8 cellular contexts compared by ENCODE assay signal in the genomic region with DNA sequence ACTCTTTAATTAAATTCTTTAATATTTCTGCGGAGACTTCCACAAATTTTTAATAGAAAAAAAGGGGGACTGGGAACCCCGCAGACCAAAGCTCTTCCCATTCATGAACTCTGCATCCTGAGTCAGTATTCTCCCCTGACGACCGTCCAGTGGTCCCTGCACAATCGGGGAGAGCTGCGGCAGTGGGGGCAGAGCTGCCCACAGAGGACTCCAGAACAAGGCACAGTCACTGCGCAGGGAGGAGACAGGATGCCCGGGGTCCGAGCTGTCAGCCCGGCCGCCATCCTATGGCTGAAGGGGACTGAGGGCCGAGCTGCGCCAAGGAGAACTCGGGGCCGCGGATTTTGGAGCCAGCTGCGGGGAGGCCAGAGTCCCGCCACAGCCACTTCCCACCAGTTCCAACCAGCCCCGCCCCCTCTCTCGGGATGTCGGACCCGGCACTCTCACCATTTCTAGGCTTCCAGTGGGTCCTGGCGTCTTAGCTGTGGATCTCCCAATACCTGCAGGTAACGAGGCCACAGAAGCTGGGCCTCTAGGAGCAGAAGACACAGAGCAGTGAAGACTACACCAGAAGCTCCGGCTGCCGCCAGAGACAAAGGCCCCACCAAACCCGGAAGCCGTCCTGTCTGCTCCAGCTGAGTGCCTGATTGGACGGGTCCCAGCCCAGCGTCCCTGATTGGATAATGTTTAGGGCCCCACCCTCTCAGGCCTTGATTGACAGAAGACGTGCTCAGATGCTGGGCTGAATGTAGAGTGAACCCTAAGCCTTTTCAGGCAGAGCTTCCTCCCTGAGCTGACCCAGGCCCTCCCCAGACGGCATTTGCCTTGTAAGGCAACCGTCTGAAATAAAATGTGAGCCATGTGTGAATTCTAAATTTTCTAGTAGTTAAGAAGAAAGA. TPM values are rescaled to one million over a fixed set of nuclear protein-coding genes. Genes with fewer than 3 reads are reported as not detected.
DNase-seq lines count a peak whose midpoint lies in the region; FAIRE-seq and TF ChIP-seq lines count a peak whose summit lies in the region.

A gene with protein sequence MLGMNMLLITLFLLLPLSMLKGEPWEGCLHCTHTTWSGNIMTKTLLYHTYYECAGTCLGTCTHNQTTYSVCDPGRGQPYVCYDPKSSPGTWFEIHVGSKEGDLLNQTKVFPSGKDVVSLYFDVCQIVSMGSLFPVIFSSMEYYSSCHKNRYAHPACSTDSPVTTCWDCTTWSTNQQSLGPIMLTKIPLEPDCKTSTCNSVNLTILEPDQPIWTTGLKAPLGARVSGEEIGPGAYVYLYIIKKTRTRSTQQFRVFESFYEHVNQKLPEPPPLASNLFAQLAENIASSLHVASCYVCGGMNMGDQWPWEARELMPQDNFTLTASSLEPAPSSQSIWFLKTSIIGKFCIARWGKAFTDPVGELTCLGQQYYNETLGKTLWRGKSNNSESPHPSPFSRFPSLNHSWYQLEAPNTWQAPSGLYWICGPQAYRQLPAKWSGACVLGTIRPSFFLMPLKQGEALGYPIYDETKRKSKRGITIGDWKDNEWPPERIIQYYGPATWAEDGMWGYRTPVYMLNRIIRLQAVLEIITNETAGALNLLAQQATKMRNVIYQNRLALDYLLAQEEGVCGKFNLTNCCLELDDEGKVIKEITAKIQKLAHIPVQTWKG (minus strand): TSS at position 594 of the 899 bp plus-strand sequence. CDS start 13,661 bp downstream, outside the sequence.

- H3K36me3 Mint-ChIP-seq in neural crest cell (ENCODE audit: low read depth): peaks cover 35% of the 10 kb centered on the region

- H3K4me1 ChIP-seq in Loucy (ENCODE audit: insufficient read depth, low read length, poor library complexity, severe bottlenecking) (peaks cover 33% of the 10 kb centered on the region), stomach smooth muscle (ENCODE audit: control insufficient read depth, insufficient read depth, low read length) (peaks cover 17% of the 10 kb centered on the region)

- peak within 1 kb of the TSS; percentile 99 for H3K27ac Mint-ChIP-seq in neural crest cell (ENCODE audit: unreplicated experiment)

- peaks cover 51% of the 10 kb centered on the region for H3K79me2 ChIP-seq in Loucy (ENCODE audit: insufficient read depth, low read length)

- H3F3A ChIP-seq in Loucy (ENCODE audit: low read depth): no peaks in the 10 kb centered on the region

- H3K4me3 ChIP-seq in Loucy (ENCODE audit: low read length, poor library complexity, severe bottlenecking) (peak within 1 kb of the TSS; percentile 87), foreskin fibroblast (ENCODE audit: low read depth in 1 of 2, low read length in 2 of 2) (peak within 1 kb of the TSS; percentile 74 to 88), stomach smooth muscle (ENCODE audit: low read length in 2 of 2) (peak within 1 kb of the TSS; percentile 91)

- TF ChIP-seq POLR2A in H54 (IDR thresholded peaks at IDR 0.05; ENCODE audit: low read depth, low read length): peak; percentile 84

- peaks cover 36% of the 10 kb centered on the region for H4K20me1 ChIP-seq in Loucy (ENCODE audit: insufficient read depth, low read length, poor library complexity, severe bottlenecking)

- H3K36me3 ChIP-seq in Loucy (ENCODE audit: insufficient read depth, low read length) (peaks cover 5% of the 10 kb centered on the region; the same call in 1 of the 2 replicates), stomach smooth muscle (ENCODE audit: control insufficient read depth in 2 of 2, insufficient read depth in 2 of 2, low read length in 2 of 2) (peaks cover 0 to under 1% of the 10 kb centered on the region in 2 donors)

- FAIRE-seq in H54 (lab: Jason Lieb, UNC): peak; percentile 65

- H3K9me2 ChIP-seq in Loucy (replicated peaks; ENCODE audit: low read depth, low read length): no peaks in the 10 kb centered on the region

- H3K9me3 Mint-ChIP-seq in neural crest cell: peaks cover 11% of the 10 kb centered on the region

- H3K27me3 ChIP-seq in Loucy (ENCODE audit: insufficient read depth, low read length, poor library complexity, severe bottlenecking) (no peaks in the 10 kb centered on the region), stomach smooth muscle (ENCODE audit: control insufficient read depth in 1 of 2, insufficient read depth in 2 of 2, low read length in 2 of 2) (no peaks in the 10 kb centered on the region)

- DNase-seq in ELF-1 (ENCODE audit: low read depth, low spot score) (peak; percentile 98), H54 (ENCODE audit: insufficient read length, low spot score) (peak; percentile 65), SHP77 treated with DMSO at 0.1 percent for 48 hours (lab: John Stamatoyannopoulos, UW) (peak; percentile 98), activated gamma-delta T cell treated with Interleukin-2 at 50 U/mL for 16 hours (peak; percentile 93), foreskin fibroblast (peak; percentile 88 to 95), neural crest cell (ENCODE audit: low read depth, low spot score) (peak; percentile 81)

- H3K9me3 ChIP-seq in Loucy (ENCODE audit: insufficient read depth, low read depth, low read length): no peaks in the 10 kb centered on the region; the same call in 1 of the 2 replicates
- H3K9me3 ChIP-seq in stomach smooth muscle (ENCODE audit: control insufficient read depth in 2 of 2, low read length in 2 of 2): no peaks in the 10 kb centered on the region

- no peaks in the 10 kb centered on the region for H3K27me3 Mint-ChIP-seq in neural crest cell (ENCODE audit: low read depth)

- H3K4me1 Mint-ChIP-seq in neural crest cell: peaks cover 32% of the 10 kb centered on the region

- H3K27ac ChIP-seq in stomach smooth muscle (ENCODE audit: low read length): peak within 1 kb of the TSS; percentile 70

- no peak for TF ChIP-seq CTCF in Loucy (conservative IDR thresholded peaks at IDR 0.05; ENCODE audit: low read length)
- TF ChIP-seq CTCF in foreskin fibroblast (IDR thresholded peaks at IDR 0.05; ENCODE audit: low read depth, low read length): no peak
- TF ChIP-seq CTCF in neural crest cell (conservative IDR thresholded peaks at IDR 0.05): no peak

- peak within 1 kb of the TSS; percentile 82 for H3K4me2 ChIP-seq in Loucy (ENCODE audit: low read depth, low read length, poor library complexity, severe bottlenecking)

- peak within 1 kb of the TSS; percentile 100 for H3K4me3 Mint-ChIP-seq in neural crest cell

- H3K9ac ChIP-seq in Loucy (ENCODE audit: low read depth, low read length, poor library complexity, severe bottlenecking) (peak within 1 kb of the TSS; percentile 87), stomach smooth muscle (ENCODE audit: low read length in 2 of 2) (peak within 1 kb of the TSS; percentile 80 to 93)

- peak within 1 kb of the TSS; percentile 82 for H2AFZ ChIP-seq in Loucy (ENCODE audit: low read length)

RNA-seq across cellular contexts. Expression of the gene that starts here (rescaled TPM):
- 33.0 and 38.1 TPM in 2 replicates for total RNA-seq in neural crest cell

Comparison
In these comparisons a context has a peak if more than half of its experiments do, and no peak if none do; other contexts are left out.
1. Peak in every context shown above with its lines: DNase-seq, H3K4me3 ChIP-seq and H3K27ac ChIP-seq.